In the genomic region with DNA sequence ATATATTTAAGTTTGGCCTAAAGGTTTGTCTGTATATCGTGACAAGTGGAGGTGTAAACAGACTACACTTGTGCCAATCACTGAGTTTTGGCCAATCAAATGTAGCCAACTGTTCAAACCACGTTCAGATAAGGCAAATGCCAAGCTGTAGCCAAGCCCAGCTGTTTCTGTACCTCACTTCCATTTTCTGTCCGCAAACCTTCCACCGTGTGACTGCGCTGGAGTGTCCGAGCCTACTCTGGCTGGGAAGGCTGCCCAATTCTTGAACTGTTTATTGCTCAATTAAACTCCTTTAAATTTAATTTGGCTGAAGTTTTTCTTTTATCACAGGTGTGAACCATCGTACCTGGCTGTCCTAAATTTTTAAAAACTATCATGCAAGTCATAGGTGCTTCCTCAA, we compare ENCODE assay signal across 36 cellular contexts. TPM values are rescaled to one million over a fixed set of nuclear protein-coding genes. Genes with fewer than 3 reads are reported as not detected.
"Had no signal": no experiment of that assay in that cellular context is flagged by ENCODE, and none has a peak within 500 bp of the region (broad histone marks: within the 10 kb centered on the region; RNA-seq: fewer than 3 reads in every experiment).

No MANE protein-coding gene starts in this region.

- H3K4me2 ChIP-seq: smooth muscle cell had no signal

- H3K4me3 ChIP-seq: coronary artery, esophagus squamous epithelium, heart right ventricle, ovary, smooth muscle cell, stomach, thyroid gland had no signal

- ATAC-seq: heart right ventricle; naive thymus-derived CD8-positive, alpha-beta T cell; sciatic nerve; stimulated activated effector memory CD8-positive, alpha-beta T cell treated with anti-CD3 and anti-CD28 coated beads, Interleukin-12 subunit alpha, Interleukin-12 subunit beta, amount 100 ng/mL, for 72 hours had no signal

- DNase-seq: dermis blood vessel endothelial cell; effector memory CD4-positive, alpha-beta T cell; esophagus squamous epithelium; foreskin melanocyte; glutamatergic neuron; heart right ventricle; hippocampal formation; immature natural killer cell; islet precursor cell; kidney glomerular epithelial cell; mesenchymal stem cell; midbrain; naive thymus-derived CD8-positive, alpha-beta T cell; nephron progenitor cell; nucleus accumbens; ovary; stimulated activated CD4-positive, alpha-beta T cell treated with anti-CD3 and anti-CD28 coated beads, Interleukin-12 subunit alpha, Interleukin-12 subunit beta, amount 100 ng/mL, for 4 hours; stimulated activated CD4-positive, alpha-beta T cell treated with anti-CD3 and anti-CD28 coated beads, Interleukin-2, amount 100 ng/mL, for 24 hours; stimulated activated CD4-positive, alpha-beta T cell treated with anti-CD3 and anti-CD28 coated beads, Interleukin-4, amount 100 ng/mL, for 24 hours; stimulated activated naive CD4-positive, alpha-beta T cell treated with Interleukin-2 at 50 U/mL for 16 hours; stomach; thyroid gland had no signal

- H3K27ac ChIP-seq: coronary artery, esophagus squamous epithelium, heart right ventricle, ovary, stomach, thyroid gland had no signal

- H3K27me3 ChIP-seq: esophagus squamous epithelium, heart right ventricle, ovary, stomach, thyroid gland had no signal

- H3K9me3 ChIP-seq: esophagus squamous epithelium, heart right ventricle, ovary, stomach, thyroid gland had no signal

- H3K36me3 ChIP-seq: ovary had no signal

- FAIRE-seq: endothelial cell of umbilical vein had no signal

RNA-seq across cellular contexts. Expression of a gene that starts 6.2 kb away (rescaled TPM):
- total RNA-seq: dermis blood vessel endothelial cell, endothelial cell of umbilical vein, epithelial cell of proximal tubule, esophagus squamous epithelium, lower leg skin, myocyte, smooth muscle cell, stomach, subcutaneous adipose tissue, temporal lobe, thyroid gland, urinary bladder had no signal
- polyA plus RNA-seq: endothelial cell of umbilical vein, heart right ventricle, ovary, stomach, urinary bladder had no signal

RNA-seq across cellular contexts. Expression of a gene that starts 45.1 kb away (rescaled TPM):
- total RNA-seq: chondrocyte; dermis blood vessel endothelial cell; endothelial cell of umbilical vein; epithelial cell of proximal tubule; lung microvascular endothelial cell; naive thymus-derived CD8-positive, alpha-beta T cell; progenitor cell of endocrine pancreas; smooth muscle cell; subcutaneous adipose tissue; temporal lobe; thyroid gland had no signal
- polyA plus RNA-seq: endothelial cell of umbilical vein; immature natural killer cell; naive thymus-derived CD8-positive, alpha-beta T cell; ovary; smooth muscle cell had no signal
